ENCODE assay signal across 8 cellular contexts in the genomic region with DNA sequence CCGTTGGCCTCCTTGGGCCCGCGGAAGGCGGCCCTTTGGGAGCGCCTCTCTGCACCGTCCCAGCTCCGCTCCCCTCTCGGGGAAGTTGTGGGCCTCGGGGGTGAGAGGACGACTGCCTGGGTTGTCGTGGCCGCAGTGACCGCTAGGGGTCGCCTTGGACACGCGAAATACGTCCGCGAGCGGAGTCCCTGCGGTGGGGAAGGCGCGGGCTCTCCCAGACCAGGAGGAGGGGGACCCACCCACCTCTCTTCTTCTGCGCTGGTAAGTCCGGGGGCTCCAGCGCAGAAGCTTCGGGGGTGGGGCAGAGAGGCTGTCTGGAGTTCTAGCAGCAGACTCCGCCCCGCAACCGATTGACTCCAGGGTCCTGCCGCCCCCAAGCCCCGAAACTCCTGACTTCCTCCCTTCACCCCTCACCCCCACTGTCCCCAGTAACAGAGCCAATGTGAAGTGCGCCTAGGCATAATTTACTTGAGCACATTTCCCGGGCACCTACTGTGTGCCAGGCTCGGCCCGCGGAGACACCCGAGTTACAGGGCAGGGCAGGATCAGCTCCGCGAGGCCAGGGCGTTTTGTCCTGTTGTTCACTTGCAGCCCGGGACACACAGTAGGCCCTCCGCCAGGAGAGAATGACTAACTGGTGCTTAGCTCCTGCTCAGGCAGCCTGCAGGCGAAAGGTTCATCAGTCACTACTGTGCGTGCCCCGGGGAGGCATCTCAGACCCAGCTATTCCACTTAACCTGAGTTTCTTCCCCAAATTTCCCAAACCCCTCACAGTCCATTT. TPM values are rescaled to one million over a fixed set of nuclear protein-coding genes. Genes with fewer than 3 reads are reported as not detected.
DNase-seq lines count a peak whose midpoint lies in the region; ATAC-seq and TF ChIP-seq lines count a peak whose summit lies in the region.

No MANE protein-coding gene starts in this region.

- peak; percentile 90 for TF ChIP-seq CTCF in lung (IDR thresholded peaks at IDR 0.05; ENCODE audit: control extremely low read depth, extremely low read depth)

- H3K27ac ChIP-seq in lung (ENCODE audit: low read depth in 1 of 2, low read length in 1 of 2) = no peak overlapping the region

- H3K4me3 ChIP-seq in lung = no peak overlapping the region

- 12 to 13% methylated on average over 37 to 46 of the region's 46 CpGs for WGBS in lung, 2 donors

- no peaks in the 10 kb centered on the region for H3K27me3 ChIP-seq in lung (ENCODE audit: control insufficient read depth, insufficient read depth)

- H3K9me3 ChIP-seq in lung (ENCODE audit: control insufficient read depth in 2 of 2, insufficient read depth in 1 of 2, low read length in 1 of 2) = no peaks in the 10 kb centered on the region

- peaks cover 7 to 18% of the 10 kb centered on the region in 2 donors for H3K4me1 ChIP-seq in lung (ENCODE audit: control insufficient read depth in 2 of 2, insufficient read depth in 2 of 2, low read length in 2 of 2)

- ATAC-seq in HG02852 (IDR thresholded peaks at IDR 0.05; ENCODE audit: unreplicated experiment) (peak; percentile 81), lung (ENCODE audit: insufficient read depth, low FRiP score) (peak; percentile 70)

- peak; percentile 17 for DNase-seq in NCI-H1105 treated with DMSO at 0.1 percent for 48 hours (lab: John Stamatoyannopoulos, UW)
- DNase-seq in NCI-H1105 (lab: John Stamatoyannopoulos, UW) = no peak
- DNase-seq in NCI-H2227 (lab: John Stamatoyannopoulos, UW; ENCODE audit: unreplicated experiment) = peak; percentile 85
- DNase-seq in activated CD4-positive, alpha-beta T cell treated with anti-CD3 and anti-CD28 coated beads, Interleukin-2, amount 50 U/mL, for 48 hours = peak; percentile 96
- peak; percentile 95 for DNase-seq in ecto neural progenitor cell (ENCODE audit: low spot score)
- peak; percentile 92 for DNase-seq in lung (ENCODE audit: low spot score)
- peak; percentile 75 to 89 (median 77) for DNase-seq in stimulated activated CD4-positive, alpha-beta T cell treated with anti-CD3 and anti-CD28 coated beads, TNF-alpha, amount 100 ng/mL, for 24 hours (ENCODE audit: low read depth in 3 of 3)

- H3K36me3 ChIP-seq in lung (ENCODE audit: control insufficient read depth in 2 of 2, insufficient read depth in 2 of 2, low read length in 2 of 2) = no peaks in the 10 kb centered on the region

RNA-seq across cellular contexts. Expression of a gene that starts 32.8 kb away (rescaled TPM):
- 1 to 10 TPM; 1.2 to 2.2 TPM for total RNA-seq in lung
- polyA plus RNA-seq in lung = 10 to 100 TPM in 1 of 2 donors, 1 to 10 TPM in 1; 2.5 to 10.7 TPM

RNA-seq across cellular contexts. Expression of a gene that starts 59.7 kb away (rescaled TPM):
- total RNA-seq in lung = 10 to 100 TPM; 11.7 to 14.1 TPM
- 1 to 10 TPM; 5.2 to 9.7 TPM for polyA plus RNA-seq in lung
